In genomic region chr15:59334063-59334415, GRCh38 we compare ENCODE assay signal across 23 cellular contexts. TPM values are rescaled to one million over a fixed set of nuclear protein-coding genes. Genes with fewer than 3 reads are reported as not detected.
A peak's percentile ranks its signal among the peaks of the same experiment; 100 is the strongest.
DNase-seq lines count a peak whose midpoint lies in the region; ATAC-seq and TF ChIP-seq lines count a peak whose summit lies in the region.
"Had no signal": no experiment of that assay in that cellular context is flagged by ENCODE, and none has a peak within 500 bp of the region (broad histone marks: within the 10 kb centered on the region; RNA-seq: fewer than 3 reads in every experiment).

No MANE protein-coding gene starts in this region.

- peak overlapping the region; percentile 78 for H3K27ac Mint-ChIP-seq in Calu3 (ENCODE audit: unreplicated experiment)
- H3K27ac Mint-ChIP-seq in activated T-helper 1 cell treated with anti-CD3 and anti-CD28 coated beads, Interleukin-12 subunit alpha, Interleukin-12 subunit beta, Interleukin-2, Interleukin-4 antibody, amounts not matched to agents 30 ng/mL and 10 ng/mL and 1 ng/mL, durations not matched to agents 14 hours and 24 hours and 36 hours: no peak overlapping the region

- DNase-seq in Calu3 (no peak), left kidney (ENCODE audit: low read depth, low spot score) (peak; percentile 57), NCI-H2081 (lab: John Stamatoyannopoulos, UW) (no peak), cerebellar nuclear complex (lab: John Stamatoyannopoulos, UW) (no peak)
- no peak for DNase-seq in activated T-helper 1 cell treated with anti-CD3 and anti-CD28 coated beads, Interleukin-12 subunit alpha, Interleukin-12 subunit beta, Interleukin-2, Interleukin-4 antibody, amounts not matched to agents 30 ng/mL and 10 ng/mL and 1 ng/mL, durations not matched to agents 14 hours and 24 hours and 36 hours (ENCODE audit: low spot score)
- DNase-seq: ACHN; CD4-positive, CD25-positive, alpha-beta regulatory T cell; EL; GDM1; KBM-7; MG63; NCI-H1105 treated with DMSO at 0.1 percent for 48 hours; NCI-H146; NCI-H1930; NCI-H446 treated with DMSO at 0.1 percent for 48 hours; NCI-H82; NK-92 treated with Interleukin-12 subunit alpha and Interleukin-12 subunit beta, amount 100 ng/mL, for 24 hours; PC-9; RPMI8226; SHP77; T-helper 1 cell had no signal

- BruUV-seq in Calu3 (replicated peaks; lab: Mats Ljungman, UMichigan): no TSS peak

- intact Hi-C loops in Calu3 (cut with micrococcal nuclease; ENCODE audit: unreplicated experiment): loop anchor here (5.0 kb wide), 2 partner anchors 33 to 37 kb away; no protein-coding TSS in a partner anchor
- intact Hi-C loops in activated T-helper 1 cell treated with anti-CD3 and anti-CD28 coated beads, Interleukin-12 subunit alpha, Interleukin-12 subunit beta, Interleukin-2, Interleukin-4 antibody, amounts not matched to agents 30 ng/mL and 10 ng/mL and 1 ng/mL, durations not matched to agents 14 hours and 24 hours and 36 hours (cut with micrococcal nuclease): no loop called here

- TF ChIP-seq CTCF in Calu3 (IDR thresholded peaks at IDR 0.05; ENCODE audit: unreplicated experiment): no peak
- TF ChIP-seq CTCF in OCI-LY1 (IDR thresholded peaks at IDR 0.05; ENCODE audit: low read length): no peak

- CTCF ChIA-PET in Calu3 (lab: Charles Lee): interaction anchor here (0.6 to 1.6 kb wide), 2 partner anchors 25 to 85 kb away, joined by 4 to 6 read pairs; no protein-coding TSS in a partner anchor

- H2AFZ ChIP-seq in OCI-LY1 (ENCODE audit: low read length): no peak overlapping the region
- H2AFZ ChIP-seq: PC-9 had no signal

- no peaks in the 10 kb centered on the region for H3K9me2 ChIP-seq in OCI-LY1 (ENCODE audit: low read depth, low read length)

- H4K20me1 ChIP-seq in OCI-LY1 (ENCODE audit: insufficient read depth, low read length): no peaks in the 10 kb centered on the region

- H3K27me3 Mint-ChIP-seq in Calu3 (ENCODE audit: unreplicated experiment): no peaks in the 10 kb centered on the region
- peaks cover 10% of the 10 kb centered on the region for H3K27me3 Mint-ChIP-seq in activated T-helper 1 cell treated with anti-CD3 and anti-CD28 coated beads, Interleukin-12 subunit alpha, Interleukin-12 subunit beta, Interleukin-2, Interleukin-4 antibody, amounts not matched to agents 30 ng/mL and 10 ng/mL and 1 ng/mL, durations not matched to agents 14 hours and 24 hours and 36 hours (ENCODE audit: insufficient read depth)

- no peaks in the 10 kb centered on the region for H3K27me3 ChIP-seq in OCI-LY1 (ENCODE audit: insufficient read depth, low read length)
- H3K27me3 ChIP-seq: MG63 had no signal

- H3K36me3 Mint-ChIP-seq in Calu3 (ENCODE audit: insufficient read depth, unreplicated experiment): peaks cover 57% of the 10 kb centered on the region
- H3K36me3 Mint-ChIP-seq in activated T-helper 1 cell treated with anti-CD3 and anti-CD28 coated beads, Interleukin-12 subunit alpha, Interleukin-12 subunit beta, Interleukin-2, Interleukin-4 antibody, amounts not matched to agents 30 ng/mL and 10 ng/mL and 1 ng/mL, durations not matched to agents 14 hours and 24 hours and 36 hours (ENCODE audit: low read depth): no peaks in the 10 kb centered on the region
- H3K36me3 Mint-ChIP-seq: CD4-positive, CD25-positive, alpha-beta regulatory T cell had no signal

- H3K4me1 Mint-ChIP-seq in Calu3 (ENCODE audit: low read depth, unreplicated experiment): peaks cover 75% of the 10 kb centered on the region
- H3K4me1 Mint-ChIP-seq in activated T-helper 1 cell treated with anti-CD3 and anti-CD28 coated beads, Interleukin-12 subunit alpha, Interleukin-12 subunit beta, Interleukin-2, Interleukin-4 antibody, amounts not matched to agents 30 ng/mL and 10 ng/mL and 1 ng/mL, durations not matched to agents 14 hours and 24 hours and 36 hours (ENCODE audit: low read depth): peaks cover 12% of the 10 kb centered on the region
- H3K4me1 Mint-ChIP-seq: CD4-positive, CD25-positive, alpha-beta regulatory T cell had no signal

- H3K27ac ChIP-seq in OCI-LY1 (ENCODE audit: low read depth, low read length, poor library complexity, severe bottlenecking): peak overlapping the region; percentile 81
- H3K27ac ChIP-seq: PC-9 had no signal

- H3K4me3 Mint-ChIP-seq in Calu3 (ENCODE audit: low read depth, unreplicated experiment): peak overlapping the region; percentile 37
- no peak overlapping the region for H3K4me3 Mint-ChIP-seq in activated T-helper 1 cell treated with anti-CD3 and anti-CD28 coated beads, Interleukin-12 subunit alpha, Interleukin-12 subunit beta, Interleukin-2, Interleukin-4 antibody, amounts not matched to agents 30 ng/mL and 10 ng/mL and 1 ng/mL, durations not matched to agents 14 hours and 24 hours and 36 hours
- H3K4me3 Mint-ChIP-seq: CD4-positive, CD25-positive, alpha-beta regulatory T cell had no signal

- H3K9me3 Mint-ChIP-seq in Calu3 (ENCODE audit: low read depth, unreplicated experiment): no peaks in the 10 kb centered on the region
- no peaks in the 10 kb centered on the region for H3K9me3 Mint-ChIP-seq in activated T-helper 1 cell treated with anti-CD3 and anti-CD28 coated beads, Interleukin-12 subunit alpha, Interleukin-12 subunit beta, Interleukin-2, Interleukin-4 antibody, amounts not matched to agents 30 ng/mL and 10 ng/mL and 1 ng/mL, durations not matched to agents 14 hours and 24 hours and 36 hours
- H3K9me3 Mint-ChIP-seq: CD4-positive, CD25-positive, alpha-beta regulatory T cell had no signal

- H3K4me2 ChIP-seq in OCI-LY1 (ENCODE audit: low read length): peak overlapping the region; percentile 64; the same call in 1 of the 2 replicates
- H3K4me2 ChIP-seq: PC-9 had no signal

- ATAC-seq in HG03196 (IDR thresholded peaks at IDR 0.05; ENCODE audit: unreplicated experiment): no peak

- no peak overlapping the region; the same call in 1 of the 2 replicates for H3K9ac ChIP-seq in OCI-LY1 (ENCODE audit: low read length)

- H3K79me2 ChIP-seq in OCI-LY1 (ENCODE audit: insufficient read depth, low read length): peaks cover 81% of the 10 kb centered on the region

- no peak overlapping the region for H3K4me3 ChIP-seq in OCI-LY1 (ENCODE audit: low read depth, low read length, poor library complexity, severe bottlenecking)
- H3K4me3 ChIP-seq: MG63, PC-9 had no signal

- no peaks in the 10 kb centered on the region for H3K9me3 ChIP-seq in OCI-LY1 (ENCODE audit: low read length)
- H3K9me3 ChIP-seq: MG63 had no signal

- H3K4me1 ChIP-seq in OCI-LY1 (ENCODE audit: insufficient read depth, low read length, severe bottlenecking): peaks cover 81% of the 10 kb centered on the region

- no peaks in the 10 kb centered on the region for H3K36me3 ChIP-seq in OCI-LY1 (ENCODE audit: insufficient read depth, low read length)
- H3K36me3 ChIP-seq: MG63 had no signal

- no peaks in the 10 kb centered on the region for H3F3A ChIP-seq in OCI-LY1 (ENCODE audit: insufficient read depth, low read length)

RNA-seq across cellular contexts. Expression of gene MYO1E, which starts 38.6 kb away (rescaled TPM):
- total RNA-seq in Calu3 (2022): 617 and 655 TPM in 2 replicates
- total RNA-seq in activated T-helper 1 cell treated with anti-CD3 and anti-CD28 coated beads, Interleukin-12 subunit alpha, Interleukin-12 subunit beta, Interleukin-2, Interleukin-4 antibody, amounts not matched to agents 30 ng/mL and 10 ng/mL and 1 ng/mL, durations not matched to agents 14 hours and 24 hours and 36 hours: 33.3 and 33.6 TPM in 2 replicates

Comparison
In these comparisons a context has a peak if more than half of its experiments do, and no peak if none do; other contexts are left out.
1. RNA of gene MYO1E, which starts 38.6 kb away (total RNA-seq): 617 to 655 TPM in Calu3; 33.3 to 33.6 TPM in activated T-helper 1 cell treated with anti-CD3 and anti-CD28 coated beads, Interleukin-12 subunit alpha, Interleukin-12 subunit beta, Interleukin-2, Interleukin-4 antibody, amounts not matched to agents 30 ng/mL and 10 ng/mL and 1 ng/mL, durations not matched to agents 14 hours and 24 hours and 36 hours; every median in the first group is over 10 times any median in the second.